Comparison of ENCODE assay signal across 3 cellular contexts in the genomic region with DNA sequence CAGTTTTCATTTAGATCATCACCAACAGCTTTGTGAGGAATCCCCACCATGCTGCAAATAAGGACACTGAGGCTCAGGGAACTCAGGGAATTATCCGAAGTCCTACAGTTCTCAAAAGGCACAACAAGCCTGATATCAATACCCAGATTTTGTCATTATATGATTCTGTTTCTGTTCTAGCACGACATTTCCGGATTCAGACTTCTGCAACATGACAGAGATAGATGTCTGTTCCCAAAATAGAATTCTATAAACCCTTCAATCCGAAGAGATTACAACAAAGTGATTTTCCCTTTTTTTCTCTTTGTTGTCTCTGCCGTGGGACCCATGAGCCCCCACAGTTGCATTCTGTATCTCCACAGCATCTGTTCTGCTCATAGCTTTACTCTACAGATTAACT.
TF ChIP-seq lines count a peak whose summit lies in the region.

No MANE protein-coding gene starts in this region.

TF ChIP-seq in GM12878, 131 proteins besides CTCF, POLR2A, EP300 and RAD21 (continues in another document):
- TF ChIP-seq HSF1 (IDR thresholded peaks at IDR 0.05; ENCODE audit: low read depth, low read length) (no peak), MEF2A (IDR thresholded peaks at IDR 0.05; ENCODE audit: insufficient read depth, low read depth, low read length) (peak; percentile 95), SMC3 (IDR thresholded peaks at IDR 0.05; ENCODE audit: borderline replicate concordance, low read length) (no peak), PKNOX1 (IDR thresholded peaks at IDR 0.05) (peak; percentile 77), NFIC (IDR thresholded peaks at IDR 0.05; ENCODE audit: low read depth, low read length) (peak; percentile 71; the same call in 1 of the 2 replicates), SRF (IDR thresholded peaks at IDR 0.05; ENCODE audit: low read depth in 2 of 2, low read length in 2 of 2) (no peak), ATF3 (IDR thresholded peaks at IDR 0.05; ENCODE audit: borderline replicate concordance, extremely low read depth, low read depth, low read length) (no peak), FOXM1 (IDR thresholded peaks at IDR 0.05; ENCODE audit: low read depth, low read length) (0 out of 2 replicates have a peak, but pooled peaks have one; percentile 16), ATF2 (IDR thresholded peaks at IDR 0.05; ENCODE audit: low read length) (peak; percentile 68; the same call in 1 of the 2 replicates), NRF1 (conservative IDR thresholded peaks at IDR 0.05; ENCODE audit: low read depth, low read length) (no peak), MXI1 (IDR thresholded peaks at IDR 0.05; ENCODE audit: low read depth, low read length) (no peak)
- TF ChIP-seq, protein P1, sequence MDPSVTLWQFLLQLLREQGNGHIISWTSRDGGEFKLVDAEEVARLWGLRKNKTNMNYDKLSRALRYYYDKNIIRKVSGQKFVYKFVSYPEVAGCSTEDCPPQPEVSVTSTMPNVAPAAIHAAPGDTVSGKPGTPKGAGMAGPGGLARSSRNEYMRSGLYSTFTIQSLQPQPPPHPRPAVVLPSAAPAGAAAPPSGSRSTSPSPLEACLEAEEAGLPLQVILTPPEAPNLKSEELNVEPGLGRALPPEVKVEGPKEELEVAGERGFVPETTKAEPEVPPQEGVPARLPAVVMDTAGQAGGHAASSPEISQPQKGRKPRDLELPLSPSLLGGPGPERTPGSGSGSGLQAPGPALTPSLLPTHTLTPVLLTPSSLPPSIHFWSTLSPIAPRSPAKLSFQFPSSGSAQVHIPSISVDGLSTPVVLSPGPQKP (IDR thresholded peaks at IDR 0.05; ENCODE audit: low read depth, low read length), result no peak

TF ChIP-seq in GM23338, 12 proteins besides CTCF, POLR2A, EP300 and RAD21:
- TF ChIP-seq CREB1 (CRISPR knock-in tag; IDR thresholded peaks at IDR 0.05; ENCODE audit: low read depth) (no peak), ZNF114 (CRISPR knock-in tag; IDR thresholded peaks at IDR 0.05) (no peak)
- TF ChIP-seq, protein P2, sequence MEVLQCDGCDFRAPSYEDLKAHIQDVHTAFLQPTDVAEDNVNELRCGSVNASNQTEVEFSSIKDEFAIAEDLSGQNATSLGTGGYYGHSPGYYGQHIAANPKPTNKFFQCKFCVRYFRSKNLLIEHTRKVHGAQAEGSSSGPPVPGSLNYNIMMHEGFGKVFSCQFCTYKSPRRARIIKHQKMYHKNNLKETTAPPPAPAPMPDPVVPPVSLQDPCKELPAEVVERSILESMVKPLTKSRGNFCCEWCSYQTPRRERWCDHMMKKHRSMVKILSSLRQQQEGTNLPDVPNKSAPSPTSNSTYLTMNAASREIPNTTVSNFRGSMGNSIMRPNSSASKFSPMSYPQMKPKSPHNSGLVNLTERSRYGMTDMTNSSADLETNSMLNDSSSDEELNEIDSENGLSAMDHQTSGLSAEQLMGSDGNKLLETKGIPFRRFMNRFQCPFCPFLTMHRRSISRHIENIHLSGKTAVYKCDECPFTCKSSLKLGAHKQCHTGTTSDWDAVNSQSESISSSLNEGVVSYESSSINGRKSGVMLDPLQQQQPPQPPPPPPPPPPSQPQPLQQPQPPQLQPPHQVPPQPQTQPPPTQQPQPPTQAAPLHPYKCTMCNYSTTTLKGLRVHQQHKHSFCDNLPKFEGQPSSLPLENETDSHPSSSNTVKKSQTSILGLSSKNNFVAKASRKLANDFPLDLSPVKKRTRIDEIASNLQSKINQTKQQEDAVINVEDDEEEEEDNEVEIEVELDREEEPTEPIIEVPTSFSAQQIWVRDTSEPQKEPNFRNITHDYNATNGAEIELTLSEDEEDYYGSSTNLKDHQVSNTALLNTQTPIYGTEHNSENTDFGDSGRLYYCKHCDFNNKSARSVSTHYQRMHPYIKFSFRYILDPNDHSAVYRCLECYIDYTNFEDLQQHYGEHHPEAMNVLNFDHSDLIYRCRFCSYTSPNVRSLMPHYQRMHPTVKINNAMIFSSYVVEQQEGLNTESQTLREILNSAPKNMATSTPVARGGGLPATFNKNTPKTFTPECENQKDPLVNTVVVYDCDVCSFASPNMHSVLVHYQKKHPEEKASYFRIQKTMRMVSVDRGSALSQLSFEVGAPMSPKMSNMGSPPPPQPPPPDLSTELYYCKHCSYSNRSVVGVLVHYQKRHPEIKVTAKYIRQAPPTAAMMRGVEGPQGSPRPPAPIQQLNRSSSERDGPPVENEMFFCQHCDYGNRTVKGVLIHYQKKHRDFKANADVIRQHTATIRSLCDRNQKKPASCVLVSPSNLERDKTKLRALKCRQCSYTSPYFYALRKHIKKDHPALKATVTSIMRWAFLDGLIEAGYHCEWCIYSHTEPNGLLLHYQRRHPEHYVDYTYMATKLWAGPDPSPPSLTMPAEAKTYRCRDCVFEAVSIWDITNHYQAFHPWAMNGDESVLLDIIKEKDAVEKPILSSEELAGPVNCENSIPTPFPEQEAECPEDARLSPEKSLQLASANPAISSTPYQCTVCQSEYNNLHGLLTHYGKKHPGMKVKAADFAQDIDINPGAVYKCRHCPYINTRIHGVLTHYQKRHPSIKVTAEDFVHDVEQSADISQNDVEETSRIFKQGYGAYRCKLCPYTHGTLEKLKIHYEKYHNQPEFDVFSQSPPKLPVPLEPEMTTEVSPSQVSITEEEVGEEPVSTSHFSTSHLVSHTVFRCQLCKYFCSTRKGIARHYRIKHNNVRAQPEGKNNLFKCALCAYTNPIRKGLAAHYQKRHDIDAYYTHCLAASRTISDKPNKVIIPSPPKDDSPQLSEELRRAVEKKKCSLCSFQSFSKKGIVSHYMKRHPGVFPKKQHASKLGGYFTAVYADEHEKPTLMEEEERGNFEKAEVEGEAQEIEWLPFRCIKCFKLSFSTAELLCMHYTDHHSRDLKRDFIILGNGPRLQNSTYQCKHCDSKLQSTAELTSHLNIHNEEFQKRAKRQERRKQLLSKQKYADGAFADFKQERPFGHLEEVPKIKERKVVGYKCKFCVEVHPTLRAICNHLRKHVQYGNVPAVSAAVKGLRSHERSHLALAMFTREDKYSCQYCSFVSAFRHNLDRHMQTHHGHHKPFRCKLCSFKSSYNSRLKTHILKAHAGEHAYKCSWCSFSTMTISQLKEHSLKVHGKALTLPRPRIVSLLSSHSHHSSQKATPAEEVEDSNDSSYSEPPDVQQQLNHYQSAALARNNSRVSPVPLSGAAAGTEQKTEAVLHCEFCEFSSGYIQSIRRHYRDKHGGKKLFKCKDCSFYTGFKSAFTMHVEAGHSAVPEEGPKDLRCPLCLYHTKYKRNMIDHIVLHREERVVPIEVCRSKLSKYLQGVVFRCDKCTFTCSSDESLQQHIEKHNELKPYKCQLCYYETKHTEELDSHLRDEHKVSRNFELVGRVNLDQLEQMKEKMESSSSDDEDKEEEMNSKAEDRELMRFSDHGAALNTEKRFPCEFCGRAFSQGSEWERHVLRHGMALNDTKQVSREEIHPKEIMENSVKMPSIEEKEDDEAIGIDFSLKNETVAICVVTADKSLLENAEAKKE (CRISPR knock-in tag; IDR thresholded peaks at IDR 0.05), result no peak
- TF ChIP-seq, protein P3, sequence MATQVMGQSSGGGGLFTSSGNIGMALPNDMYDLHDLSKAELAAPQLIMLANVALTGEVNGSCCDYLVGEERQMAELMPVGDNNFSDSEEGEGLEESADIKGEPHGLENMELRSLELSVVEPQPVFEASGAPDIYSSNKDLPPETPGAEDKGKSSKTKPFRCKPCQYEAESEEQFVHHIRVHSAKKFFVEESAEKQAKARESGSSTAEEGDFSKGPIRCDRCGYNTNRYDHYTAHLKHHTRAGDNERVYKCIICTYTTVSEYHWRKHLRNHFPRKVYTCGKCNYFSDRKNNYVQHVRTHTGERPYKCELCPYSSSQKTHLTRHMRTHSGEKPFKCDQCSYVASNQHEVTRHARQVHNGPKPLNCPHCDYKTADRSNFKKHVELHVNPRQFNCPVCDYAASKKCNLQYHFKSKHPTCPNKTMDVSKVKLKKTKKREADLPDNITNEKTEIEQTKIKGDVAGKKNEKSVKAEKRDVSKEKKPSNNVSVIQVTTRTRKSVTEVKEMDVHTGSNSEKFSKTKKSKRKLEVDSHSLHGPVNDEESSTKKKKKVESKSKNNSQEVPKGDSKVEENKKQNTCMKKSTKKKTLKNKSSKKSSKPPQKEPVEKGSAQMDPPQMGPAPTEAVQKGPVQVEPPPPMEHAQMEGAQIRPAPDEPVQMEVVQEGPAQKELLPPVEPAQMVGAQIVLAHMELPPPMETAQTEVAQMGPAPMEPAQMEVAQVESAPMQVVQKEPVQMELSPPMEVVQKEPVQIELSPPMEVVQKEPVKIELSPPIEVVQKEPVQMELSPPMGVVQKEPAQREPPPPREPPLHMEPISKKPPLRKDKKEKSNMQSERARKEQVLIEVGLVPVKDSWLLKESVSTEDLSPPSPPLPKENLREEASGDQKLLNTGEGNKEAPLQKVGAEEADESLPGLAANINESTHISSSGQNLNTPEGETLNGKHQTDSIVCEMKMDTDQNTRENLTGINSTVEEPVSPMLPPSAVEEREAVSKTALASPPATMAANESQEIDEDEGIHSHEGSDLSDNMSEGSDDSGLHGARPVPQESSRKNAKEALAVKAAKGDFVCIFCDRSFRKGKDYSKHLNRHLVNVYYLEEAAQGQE (IDR thresholded peaks at IDR 0.05; ENCODE audit: unreplicated experiment), result no peak
TF ChIP-seq in GM23338: peak in this region for 0.

TF ChIP-seq in WTC11, 78 proteins besides CTCF, POLR2A, EP300 and RAD21 (continues in another document):
- TF ChIP-seq SMAD4 (CRISPR knock-in tag; IDR thresholded peaks at IDR 0.05) (no peak), ESRRA (CRISPR knock-in tag; IDR thresholded peaks at IDR 0.05; ENCODE audit: borderline replicate concordance) (no peak), CREB1 (CRISPR knock-in tag; IDR thresholded peaks at IDR 0.05) (no peak), TEAD1 (CRISPR knock-in tag; IDR thresholded peaks at IDR 0.05) (no peak), OVOL2 (CRISPR knock-in tag; IDR thresholded peaks at IDR 0.05; ENCODE audit: borderline replicate concordance) (no peak), FOXK1 (CRISPR knock-in tag; IDR thresholded peaks at IDR 0.05) (no peak), NFE2L1 (CRISPR knock-in tag; IDR thresholded peaks at IDR 0.05) (no peak), ZNF281 (CRISPR knock-in tag; IDR thresholded peaks at IDR 0.05) (no peak), NR3C1 (CRISPR knock-in tag; conservative IDR thresholded peaks at IDR 0.05; ENCODE audit: low read depth) (no peak), ZNF138 (CRISPR knock-in tag; conservative IDR thresholded peaks at IDR 0.05) (no peak), ARID4B (CRISPR knock-in tag; IDR thresholded peaks at IDR 0.05; ENCODE audit: borderline replicate concordance) (no peak), CBFB (CRISPR knock-in tag; IDR thresholded peaks at IDR 0.05; ENCODE audit: low read depth) (no peak), ZNF219 (CRISPR knock-in tag; IDR thresholded peaks at IDR 0.05; ENCODE audit: borderline replicate concordance) (no peak), PREB (CRISPR knock-in tag; IDR thresholded peaks at IDR 0.05; ENCODE audit: borderline replicate concordance) (no peak), SMAD3 (CRISPR knock-in tag; IDR thresholded peaks at IDR 0.05; ENCODE audit: borderline replicate concordance) (no peak)
